Comparison of ENCODE assay signal across 16 cellular contexts in the genomic region with DNA sequence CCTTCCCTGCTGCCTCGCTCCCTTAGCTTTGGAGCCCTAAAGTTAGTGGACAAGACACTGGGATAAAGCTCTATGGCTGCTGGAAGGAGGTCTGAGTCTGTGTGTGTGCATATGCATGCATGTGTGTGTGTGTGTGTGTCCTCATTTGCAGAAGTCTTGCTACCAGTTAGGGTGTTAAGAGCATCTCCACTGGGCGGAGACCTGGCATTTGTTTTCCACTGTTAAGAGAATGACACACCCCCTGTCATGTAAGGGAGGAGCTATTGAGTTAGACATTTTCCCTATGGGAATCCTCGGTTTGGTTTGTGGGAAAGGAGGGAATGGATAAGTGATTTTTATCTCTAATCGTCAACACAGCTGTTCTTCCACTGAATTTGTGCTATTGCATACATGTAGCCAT. TPM values are rescaled to one million over a fixed set of nuclear protein-coding genes. Genes with fewer than 3 reads are reported as not detected.
DNase-seq lines count a peak whose midpoint lies in the region; ATAC-seq and TF ChIP-seq lines count a peak whose summit lies in the region.
"Had no signal": no experiment of that assay in that cellular context is flagged by ENCODE, and none has a peak within 500 bp of the region (broad histone marks: within the 10 kb centered on the region; RNA-seq: fewer than 3 reads in every experiment).

No MANE protein-coding gene starts in this region.

- peaks cover 1% of the 10 kb centered on the region; the same call in 1 of the 2 replicates for H3K4me1 ChIP-seq in IMR-90 (ENCODE audit: control insufficient read depth, insufficient read depth, low read length)
- H3K4me1 ChIP-seq: parathyroid adenoma, SJSA1, upper lobe of left lung had no signal

- H3K18ac ChIP-seq in IMR-90 (ENCODE audit: low read depth, low read length), result no peak overlapping the region

- H3K4ac ChIP-seq in IMR-90 (ENCODE audit: low read depth, low read length), result no peak overlapping the region

- H2BK15ac ChIP-seq in IMR-90 (ENCODE audit: low read depth, low read length), result no peak overlapping the region

- H3K4me3 Mint-ChIP-seq in glutamatergic neuron (ENCODE audit: unreplicated experiment), result peak overlapping the region; percentile 47
- H3K4me3 Mint-ChIP-seq in type B pancreatic cell, result no peak overlapping the region
- H3K4me3 Mint-ChIP-seq in osteocyte (ENCODE audit: unreplicated experiment), result no peak overlapping the region
- H3K4me3 Mint-ChIP-seq: activated CD4-positive, alpha-beta T cell treated with anti-CD3 and anti-CD28 coated beads, Interleukin-2, amount 10 ng/mL, durations not matched to agents 24 days and 14 days had no signal

- POLR2A ChIA-PET in IMR-90 (lab: Charles Lee; ENCODE audit: unreplicated experiment), result no interaction called here

- no peak overlapping the region for H3K23ac ChIP-seq in IMR-90 (ENCODE audit: low read depth, low read length)

- TF ChIP-seq CTCF in IMR-90 (conservative IDR thresholded peaks at IDR 0.05; ENCODE audit: low read depth, low read length) (no peak), glutamatergic neuron (IDR thresholded peaks at IDR 0.05; ENCODE audit: partially characterized antibody, unreplicated experiment) (no peak), type B pancreatic cell (conservative IDR thresholded peaks at IDR 0.05) (no peak), osteocyte (IDR thresholded peaks at IDR 0.05) (no peak)

- no peak overlapping the region for H3K14ac ChIP-seq in IMR-90 (replicated peaks; ENCODE audit: low read depth, low read length)

- ATAC-seq in IMR-90 (ENCODE audit: low read depth) (peak; percentile 67), HG02571 (IDR thresholded peaks at IDR 0.05; ENCODE audit: unreplicated experiment) (no peak)

- no peak overlapping the region for H3K4me2 ChIP-seq in IMR-90 (ENCODE audit: low read depth, low read length)

- H4K91ac ChIP-seq in IMR-90 (ENCODE audit: insufficient read depth, low read depth, low read length), result no peak overlapping the region

- no peaks in the 10 kb centered on the region for H3K9me3 ChIP-seq in IMR-90 (ENCODE audit: control insufficient read depth, insufficient read depth, low read length)
- H3K9me3 ChIP-seq: SJSA1, upper lobe of left lung had no signal

- H3K9me1 ChIP-seq in IMR-90 (ENCODE audit: insufficient read depth, low read length), result peaks cover 6% of the 10 kb centered on the region; the same call in 1 of the 2 replicates

- H3K36me3 Mint-ChIP-seq in glutamatergic neuron (ENCODE audit: unreplicated experiment) (no peaks in the 10 kb centered on the region), type B pancreatic cell (peaks cover 18% of the 10 kb centered on the region), osteocyte (ENCODE audit: unreplicated experiment) (peaks cover 26% of the 10 kb centered on the region)

- H3K27me3 ChIP-seq in IMR-90 (ENCODE audit: control insufficient read depth, insufficient read depth, low read length), result no peaks in the 10 kb centered on the region
- H3K27me3 ChIP-seq: SJSA1, upper lobe of left lung had no signal

- no peak overlapping the region for H2AK5ac ChIP-seq in IMR-90 (ENCODE audit: low read depth, low read length)

- dilution Hi-C loops in IMR-90 (cut with HindIII; ENCODE audit: low sequenced_read_pairs, unreplicated experiment), result no loop called here

- H3K9me3 Mint-ChIP-seq in glutamatergic neuron (ENCODE audit: unreplicated experiment), result peaks cover 2% of the 10 kb centered on the region
- no peaks in the 10 kb centered on the region for H3K9me3 Mint-ChIP-seq in type B pancreatic cell
- H3K9me3 Mint-ChIP-seq in osteocyte (ENCODE audit: unreplicated experiment), result no peaks in the 10 kb centered on the region
- H3K9me3 Mint-ChIP-seq: activated CD4-positive, alpha-beta T cell treated with anti-CD3 and anti-CD28 coated beads, Interleukin-2, amount 10 ng/mL, durations not matched to agents 24 days and 14 days had no signal

- H4K5ac ChIP-seq in IMR-90 (ENCODE audit: low read depth, low read length), result no peak overlapping the region

- peak; percentile 47 for DNase-seq in COR-L47 (lab: John Stamatoyannopoulos, UW)
- peak; percentile 20 for DNase-seq in IMR-90
- DNase-seq in SK-MEL-5 (ENCODE audit: low read depth, low spot score), result peak; percentile 34
- no peak for DNase-seq in glutamatergic neuron
- DNase-seq in type B pancreatic cell (ENCODE audit: extremely low spot score, unreplicated experiment), result no peak
- no peak for DNase-seq in osteocyte (ENCODE audit: extremely low spot score, unreplicated experiment)
- no peak for DNase-seq in KBM-7
- DNase-seq: activated CD4-positive, alpha-beta T cell treated with anti-CD3 and anti-CD28 coated beads, Interleukin-2, amount 10 ng/mL, durations not matched to agents 24 days and 14 days; activated gamma-delta T cell; cerebellar nuclear complex; NCI-H2081 treated with DMSO at 0.1 percent for 48 hours; upper lobe of left lung had no signal

- no peak overlapping the region for H2BK5ac ChIP-seq in IMR-90 (ENCODE audit: low read depth, low read length, poor library complexity, severe bottlenecking)

- intact Hi-C loops in IMR-90 (cut with micrococcal nuclease), result no loop called here

- no peak overlapping the region for H3K56ac ChIP-seq in IMR-90 (ENCODE audit: extremely low read depth, insufficient read depth, low read length)

- no peak overlapping the region for H3K4me3 ChIP-seq in IMR-90 (ENCODE audit: insufficient read depth, low read depth, low read length)
- H3K4me3 ChIP-seq: lung, SJSA1, upper lobe of left lung had no signal

- no peak for TF ChIP-seq RAD21 in IMR-90 (IDR thresholded peaks at IDR 0.05; ENCODE audit: low read length)

- no peak overlapping the region for H3K27ac Mint-ChIP-seq in glutamatergic neuron (ENCODE audit: unreplicated experiment)
- H3K27ac Mint-ChIP-seq in type B pancreatic cell, result no peak overlapping the region
- no peak overlapping the region for H3K27ac Mint-ChIP-seq in osteocyte (ENCODE audit: unreplicated experiment)
- H3K27ac Mint-ChIP-seq: activated CD4-positive, alpha-beta T cell treated with anti-CD3 and anti-CD28 coated beads, Interleukin-2, amount 10 ng/mL, durations not matched to agents 24 days and 14 days had no signal

- peaks cover 33% of the 10 kb centered on the region for H3K36me3 ChIP-seq in IMR-90 (ENCODE audit: control insufficient read depth, insufficient read depth, low read length)

- H2AK9ac ChIP-seq in IMR-90 (replicated peaks; ENCODE audit: low read depth, low read length, poor library complexity), result peak overlapping the region; percentile 40

- no peak for TF ChIP-seq POLR2A in IMR-90 (IDR thresholded peaks at IDR 0.05; ENCODE audit: low read depth, low read length)

- peaks cover 0 to 3% of the 10 kb centered on the region in 2 experiments; a peak in 1 of 4 replicates for H3K79me1 ChIP-seq in IMR-90 (ENCODE audit: low read depth in 1 of 2, low read length in 2 of 2)

- H3K27me3 Mint-ChIP-seq in glutamatergic neuron (ENCODE audit: unreplicated experiment), result no peaks in the 10 kb centered on the region
- H3K27me3 Mint-ChIP-seq in type B pancreatic cell, result no peaks in the 10 kb centered on the region
- H3K27me3 Mint-ChIP-seq in osteocyte (ENCODE audit: unreplicated experiment), result no peaks in the 10 kb centered on the region
- H3K27me3 Mint-ChIP-seq: activated CD4-positive, alpha-beta T cell treated with anti-CD3 and anti-CD28 coated beads, Interleukin-2, amount 10 ng/mL, durations not matched to agents 24 days and 14 days had no signal

- H4K20me1 ChIP-seq in IMR-90 (ENCODE audit: insufficient read depth, low read length), result no peaks in the 10 kb centered on the region

- no peak overlapping the region for H4K8ac ChIP-seq in IMR-90 (ENCODE audit: low read depth in 2 of 2, low read length in 2 of 2)

- no peak overlapping the region for H3K9ac ChIP-seq in IMR-90 (ENCODE audit: low read depth, low read length)
- H3K9ac ChIP-seq: parathyroid adenoma had no signal

- H3K4me1 Mint-ChIP-seq in glutamatergic neuron (ENCODE audit: low read depth, unreplicated experiment) (peaks cover 10% of the 10 kb centered on the region), type B pancreatic cell (ENCODE audit: unreplicated experiment) (peaks cover 6% of the 10 kb centered on the region), osteocyte (ENCODE audit: unreplicated experiment) (no peaks in the 10 kb centered on the region)
- H3K4me1 Mint-ChIP-seq: activated CD4-positive, alpha-beta T cell treated with anti-CD3 and anti-CD28 coated beads, Interleukin-2, amount 10 ng/mL, durations not matched to agents 24 days and 14 days had no signal

- no peak overlapping the region for H2BK120ac ChIP-seq in IMR-90 (ENCODE audit: low read depth, low read length)

- no TSS peak for BruUV-seq in IMR-90 (replicated peaks; lab: Mats Ljungman, UMichigan)

- H2AFZ ChIP-seq in IMR-90 (replicated peaks; ENCODE audit: low read length, poor library complexity), result peak overlapping the region; percentile 51
- H2AFZ ChIP-seq: parathyroid adenoma had no signal

- no CpG with 5 or more reads among the region's 4 CpGs for WGBS in IMR-90 (ENCODE audit: extremely low coverage in 2 of 2, insufficient read length in 1 of 2), 2 experiments

- CTCF ChIA-PET in IMR-90 (lab: Yijun Ruan, JAX), result interaction anchor here (1.1 kb wide), 1 partner anchor 20 kb away, joined by 4 read pairs; no protein-coding TSS in a partner anchor

- H3K27ac ChIP-seq in IMR-90 (ENCODE audit: insufficient read depth, low read length), result no peak overlapping the region
- H3K27ac ChIP-seq: parathyroid adenoma, SJSA1, upper lobe of left lung had no signal

- in situ Hi-C loops in IMR-90 (cut with MboI; ENCODE audit: low sequenced_read_pairs) (loop anchor here (5.0 kb wide), 1 partner anchor 46 kb away; no protein-coding TSS in a partner anchor), SK-MEL-5 (cut with HindIII; ENCODE audit: low pct_unique_long_range_greater_than_20kb, low sequenced_read_pairs) (no loop called here), KBM-7 (cut with MboI; ENCODE audit: low pct_unique_long_range_greater_than_20kb, low sequenced_read_pairs) (no loop called here)

- no peak overlapping the region for H2BK20ac ChIP-seq in IMR-90 (ENCODE audit: low read depth, low read length)

RNA-seq across cellular contexts. Expression of gene ARHGAP23, which starts 24.8 kb away (rescaled TPM):
- total RNA-seq in IMR-90 (2012; rRNA removed) (9.3 and 17.8 TPM in 2 replicates), glutamatergic neuron (ENCODE audit: unreplicated experiment) (23.6 TPM), type B pancreatic cell (ENCODE audit: low replicate concordance) (114 and 333 TPM in 2 replicates), osteocyte (165 and 177 TPM in 2 replicates)
- polyA plus RNA-seq in IMR-90 (2012; rRNA removed), result 42.7 and 43.3 TPM in 2 replicates
- 30.0 and 40.5 TPM in 2 replicates for polyA plus RNA-seq in IMR-90 (2012; cell fraction: cytosol; rRNA removed)
- 56.1 and 68.3 TPM in 2 replicates for polyA plus RNA-seq in IMR-90 (2012; cell fraction: nucleus; rRNA removed; ENCODE audit: low replicate concordance)
- 0.34 and 1.0 TPM in 2 replicates for total RNA-seq in SK-MEL-5 (2014; rRNA removed; shearing (Covaris generic))
- polyA plus RNA-seq in SK-MEL-5 (2015; cell fraction: cytosol; rRNA removed), result 0.93 and 1.3 TPM in 2 replicates
- 0.62 and 1.00 TPM in 2 replicates for polyA plus RNA-seq in SK-MEL-5 (2015; cell fraction: nucleus; rRNA removed)

RNA-seq across cellular contexts. Expression of gene SOCS7, which starts 51.8 kb away (rescaled TPM):
- 6.5 and 7.5 TPM in 2 replicates for total RNA-seq in IMR-90 (2012; rRNA removed)
- polyA plus RNA-seq in IMR-90 (2012; rRNA removed), result 6.8 and 9.2 TPM in 2 replicates
- 3.7 TPM in 2 replicates for polyA plus RNA-seq in IMR-90 (2012; cell fraction: cytosol; rRNA removed)
- 13.4 and 14.2 TPM in 2 replicates for polyA plus RNA-seq in IMR-90 (2012; cell fraction: nucleus; rRNA removed; ENCODE audit: low replicate concordance)
- total RNA-seq in SK-MEL-5 (2014; rRNA removed; shearing (Covaris generic)), result 17.3 and 21.3 TPM in 2 replicates
- 20.3 and 30.9 TPM in 2 replicates for polyA plus RNA-seq in SK-MEL-5 (2015; cell fraction: cytosol; rRNA removed)
- 18.5 and 24.1 TPM in 2 replicates for polyA plus RNA-seq in SK-MEL-5 (2015; cell fraction: nucleus; rRNA removed)
- total RNA-seq in glutamatergic neuron (ENCODE audit: unreplicated experiment), result 33.3 TPM
- total RNA-seq in type B pancreatic cell (ENCODE audit: low replicate concordance), result 25.8 and 33.0 TPM in 2 replicates
- total RNA-seq in osteocyte, result 17.3 and 19.1 TPM in 2 replicates

RNA-seq across cellular contexts. Expression of gene GPR179, which starts 59.7 kb away (rescaled TPM):
- total RNA-seq in IMR-90 (2012; rRNA removed) (not detected in 2 replicates), glutamatergic neuron (ENCODE audit: unreplicated experiment) (0.07 TPM), type B pancreatic cell (ENCODE audit: low replicate concordance) (0.14 and 0.59 TPM in 2 replicates), osteocyte (0.13 TPM in 1 of 2 replicates, not detected in the other)
- not detected in 2 replicates for polyA plus RNA-seq in IMR-90 (2012; rRNA removed)
- under 0.01 and 0.01 TPM in 2 replicates for polyA plus RNA-seq in IMR-90 (2012; cell fraction: cytosol; rRNA removed)
- polyA plus RNA-seq in IMR-90 (2012; cell fraction: nucleus; rRNA removed; ENCODE audit: low replicate concordance), result 0.03 and 0.04 TPM in 2 replicates
- total RNA-seq in SK-MEL-5 (2014; rRNA removed; shearing (Covaris generic)), result 0.05 and 0.11 TPM in 2 replicates
- 0.05 and 0.06 TPM in 2 replicates for polyA plus RNA-seq in SK-MEL-5 (2015; cell fraction: cytosol; rRNA removed)
- polyA plus RNA-seq in SK-MEL-5 (2015; cell fraction: nucleus; rRNA removed), result 0.18 TPM in 1 of 2 replicates, not detected in the other
- total RNA-seq: activated CD4-positive, alpha-beta T cell treated with anti-CD3 and anti-CD28 coated beads, Interleukin-2, amount 10 ng/mL, durations not matched to agents 24 days and 14 days had no signal

Comparison
In these comparisons a context has a peak if more than half of its experiments do, and no peak if none do; other contexts are left out.
1. DNase-seq: peak in COR-L47 (single experiment), IMR-90 (single experiment) and SK-MEL-5 (single experiment); none in glutamatergic neuron (single experiment), type B pancreatic cell (single experiment), osteocyte (single experiment) and KBM-7 (single experiment).